ENCODE assay signal across 1 cellular context in the genomic region with DNA sequence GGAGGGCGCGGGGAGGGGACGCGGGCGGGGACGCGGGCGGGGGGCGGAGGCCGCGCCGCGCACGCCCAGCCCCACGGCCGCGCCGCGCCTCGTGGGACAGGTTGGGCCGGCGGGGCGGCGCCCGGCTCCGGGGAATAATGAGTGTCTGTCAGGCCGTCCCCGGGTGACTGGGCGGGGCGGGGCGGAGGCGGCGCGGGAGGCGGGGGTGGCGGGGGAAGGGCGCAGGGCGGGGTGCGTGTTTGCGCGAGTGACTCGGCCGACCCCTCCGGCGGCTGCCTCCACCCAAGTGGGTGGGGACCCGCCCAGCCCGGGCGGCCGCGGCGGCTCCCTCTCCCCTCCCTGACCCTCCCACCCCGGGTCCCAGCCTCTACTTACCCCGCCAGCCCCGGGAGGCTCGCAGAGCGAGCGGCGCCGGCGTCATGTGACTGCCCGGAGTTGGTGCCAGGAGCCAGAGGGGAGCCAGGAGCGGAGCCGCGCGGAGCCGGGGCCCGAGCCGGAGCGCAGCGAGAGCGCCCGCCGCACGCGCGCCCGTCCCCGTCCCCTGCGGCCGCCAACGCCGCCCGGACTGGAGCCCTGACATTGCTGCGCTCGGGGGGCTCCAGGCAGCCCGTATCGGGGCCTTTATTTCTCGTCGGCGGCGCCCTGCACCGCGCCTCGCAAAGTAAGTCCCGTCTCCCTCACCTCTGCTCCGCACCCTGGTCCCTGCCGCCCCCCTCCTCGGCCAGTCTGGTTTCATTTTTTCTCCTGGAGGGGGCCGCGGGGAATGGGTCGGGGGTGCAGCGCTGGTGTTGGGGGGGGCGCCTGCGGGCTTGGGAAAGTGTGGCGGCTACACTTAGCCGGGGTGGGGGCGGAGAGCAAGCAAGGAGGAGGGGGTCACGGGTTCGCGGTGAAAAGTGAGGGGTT.
A peak's percentile ranks its signal among the peaks of the same experiment; 100 is the strongest.
TF ChIP-seq lines count a peak whose summit lies in the region.

A gene (plus strand): TSS at position 399 of the 903 bp plus-strand sequence. CDS start 16,427 bp downstream, outside the sequence.

TF ChIP-seq in HepG2, 621 proteins besides CTCF, POLR2A, EP300 and RAD21 (continued from another document and continues in another):
- TF ChIP-seq, protein P1, sequence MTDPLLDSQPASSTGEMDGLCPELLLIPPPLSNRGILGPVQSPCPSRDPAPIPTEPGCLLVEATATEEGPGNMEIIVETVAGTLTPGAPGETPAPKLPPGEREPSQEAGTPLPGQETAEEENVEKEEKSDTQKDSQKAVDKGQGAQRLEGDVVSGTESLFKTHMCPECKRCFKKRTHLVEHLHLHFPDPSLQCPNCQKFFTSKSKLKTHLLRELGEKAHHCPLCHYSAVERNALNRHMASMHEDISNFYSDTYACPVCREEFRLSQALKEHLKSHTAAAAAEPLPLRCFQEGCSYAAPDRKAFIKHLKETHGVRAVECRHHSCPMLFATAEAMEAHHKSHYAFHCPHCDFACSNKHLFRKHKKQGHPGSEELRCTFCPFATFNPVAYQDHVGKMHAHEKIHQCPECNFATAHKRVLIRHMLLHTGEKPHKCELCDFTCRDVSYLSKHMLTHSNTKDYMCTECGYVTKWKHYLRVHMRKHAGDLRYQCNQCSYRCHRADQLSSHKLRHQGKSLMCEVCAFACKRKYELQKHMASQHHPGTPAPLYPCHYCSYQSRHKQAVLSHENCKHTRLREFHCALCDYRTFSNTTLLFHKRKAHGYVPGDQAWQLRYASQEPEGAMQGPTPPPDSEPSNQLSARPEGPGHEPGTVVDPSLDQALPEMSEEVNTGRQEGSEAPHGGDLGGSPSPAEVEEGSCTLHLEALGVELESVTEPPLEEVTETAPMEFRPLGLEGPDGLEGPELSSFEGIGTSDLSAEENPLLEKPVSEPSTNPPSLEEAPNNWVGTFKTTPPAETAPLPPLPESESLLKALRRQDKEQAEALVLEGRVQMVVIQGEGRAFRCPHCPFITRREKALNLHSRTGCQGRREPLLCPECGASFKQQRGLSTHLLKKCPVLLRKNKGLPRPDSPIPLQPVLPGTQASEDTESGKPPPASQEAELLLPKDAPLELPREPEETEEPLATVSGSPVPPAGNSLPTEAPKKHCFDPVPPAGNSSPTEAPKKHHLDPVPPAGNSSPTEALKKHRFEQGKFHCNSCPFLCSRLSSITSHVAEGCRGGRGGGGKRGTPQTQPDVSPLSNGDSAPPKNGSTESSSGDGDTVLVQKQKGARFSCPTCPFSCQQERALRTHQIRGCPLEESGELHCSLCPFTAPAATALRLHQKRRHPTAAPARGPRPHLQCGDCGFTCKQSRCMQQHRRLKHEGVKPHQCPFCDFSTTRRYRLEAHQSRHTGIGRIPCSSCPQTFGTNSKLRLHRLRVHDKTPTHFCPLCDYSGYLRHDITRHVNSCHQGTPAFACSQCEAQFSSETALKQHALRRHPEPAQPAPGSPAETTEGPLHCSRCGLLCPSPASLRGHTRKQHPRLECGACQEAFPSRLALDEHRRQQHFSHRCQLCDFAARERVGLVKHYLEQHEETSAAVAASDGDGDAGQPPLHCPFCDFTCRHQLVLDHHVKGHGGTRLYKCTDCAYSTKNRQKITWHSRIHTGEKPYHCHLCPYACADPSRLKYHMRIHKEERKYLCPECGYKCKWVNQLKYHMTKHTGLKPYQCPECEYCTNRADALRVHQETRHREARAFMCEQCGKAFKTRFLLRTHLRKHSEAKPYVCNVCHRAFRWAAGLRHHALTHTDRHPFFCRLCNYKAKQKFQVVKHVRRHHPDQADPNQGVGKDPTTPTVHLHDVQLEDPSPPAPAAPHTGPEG (CRISPR knock-in tag; IDR thresholded peaks at IDR 0.05) = 0 out of 2 replicates have a peak, but pooled peaks have one; percentile 46
- peak; percentile 16; the same call in 1 of the 2 replicates for TF ChIP-seq KLF12 (CRISPR knock-in tag; IDR thresholded peaks at IDR 0.05; ENCODE audit: borderline replicate concordance)
- TF ChIP-seq GATAD2A (CRISPR knock-in tag; IDR thresholded peaks at IDR 0.05) = peak; percentile 18; the same call in 1 of the 2 replicates
- TF ChIP-seq SRSF1 (optimal IDR thresholded peaks at IDR 0.05; ENCODE audit: low read depth, low read length) = peak; percentile 26
- TF ChIP-seq NFE2L1 (CRISPR knock-in tag; IDR thresholded peaks at IDR 0.05; ENCODE audit: borderline replicate concordance) = no peak
- peak; percentile 38 for TF ChIP-seq SKI (IDR thresholded peaks at IDR 0.05; ENCODE audit: partially characterized antibody)
- TF ChIP-seq, protein P2, sequence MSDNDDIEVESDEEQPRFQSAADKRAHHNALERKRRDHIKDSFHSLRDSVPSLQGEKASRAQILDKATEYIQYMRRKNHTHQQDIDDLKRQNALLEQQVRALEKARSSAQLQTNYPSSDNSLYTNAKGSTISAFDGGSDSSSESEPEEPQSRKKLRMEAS (IDR thresholded peaks at IDR 0.05) = peak; percentile 44
- no peak for TF ChIP-seq TCF12 (IDR thresholded peaks at IDR 0.05)
- 0 out of 2 replicates have a peak, but pooled peaks have one; percentile 39 for TF ChIP-seq TCF12 (CRISPR knock-in tag; IDR thresholded peaks at IDR 0.05)
- peak; percentile 55 for TF ChIP-seq HNRNPK (IDR thresholded peaks at IDR 0.05; ENCODE audit: low read depth, low read length, poor library complexity, severe bottlenecking)
- TF ChIP-seq, protein P3, sequence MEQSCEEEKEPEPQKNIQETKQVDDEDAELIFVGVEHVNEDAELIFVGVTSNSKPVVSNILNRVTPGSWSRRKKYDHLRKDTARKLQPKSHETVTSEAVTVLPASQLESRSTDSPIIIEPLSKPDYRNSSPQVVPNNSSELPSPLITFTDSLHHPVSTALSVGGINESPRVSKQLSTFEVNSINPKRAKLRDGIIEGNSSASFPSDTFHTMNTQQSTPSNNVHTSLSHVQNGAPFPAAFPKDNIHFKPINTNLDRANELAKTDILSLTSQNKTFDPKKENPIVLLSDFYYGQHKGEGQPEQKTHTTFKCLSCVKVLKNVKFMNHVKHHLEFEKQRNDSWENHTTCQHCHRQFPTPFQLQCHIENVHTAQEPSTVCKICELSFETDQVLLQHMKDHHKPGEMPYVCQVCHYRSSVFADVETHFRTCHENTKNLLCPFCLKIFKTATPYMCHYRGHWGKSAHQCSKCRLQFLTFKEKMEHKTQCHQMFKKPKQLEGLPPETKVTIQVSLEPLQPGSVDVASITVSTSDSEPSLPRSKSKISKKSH (CRISPR knock-in tag; IDR thresholded peaks at IDR 0.05; ENCODE audit: borderline replicate concordance) = no peak
- TF ChIP-seq HNRNPLL (IDR thresholded peaks at IDR 0.05; ENCODE audit: low read depth, low read length, poor library complexity, severe bottlenecking) = peak; percentile 61
- TF ChIP-seq YEATS4 (CRISPR knock-in tag; IDR thresholded peaks at IDR 0.05; ENCODE audit: borderline replicate concordance) = 0 out of 2 replicates have a peak, but pooled peaks have one; percentile 46
- TF ChIP-seq, protein P4, sequence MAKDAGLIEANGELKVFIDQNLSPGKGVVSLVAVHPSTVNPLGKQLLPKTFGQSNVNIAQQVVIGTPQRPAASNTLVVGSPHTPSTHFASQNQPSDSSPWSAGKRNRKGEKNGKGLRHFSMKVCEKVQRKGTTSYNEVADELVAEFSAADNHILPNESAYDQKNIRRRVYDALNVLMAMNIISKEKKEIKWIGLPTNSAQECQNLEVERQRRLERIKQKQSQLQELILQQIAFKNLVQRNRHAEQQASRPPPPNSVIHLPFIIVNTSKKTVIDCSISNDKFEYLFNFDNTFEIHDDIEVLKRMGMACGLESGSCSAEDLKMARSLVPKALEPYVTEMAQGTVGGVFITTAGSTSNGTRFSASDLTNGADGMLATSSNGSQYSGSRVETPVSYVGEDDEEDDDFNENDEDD (CRISPR knock-in tag; IDR thresholded peaks at IDR 0.05; ENCODE audit: borderline replicate concordance) = 0 out of 2 replicates have a peak, but pooled peaks have one; percentile 21
- TF ChIP-seq, protein P5, sequence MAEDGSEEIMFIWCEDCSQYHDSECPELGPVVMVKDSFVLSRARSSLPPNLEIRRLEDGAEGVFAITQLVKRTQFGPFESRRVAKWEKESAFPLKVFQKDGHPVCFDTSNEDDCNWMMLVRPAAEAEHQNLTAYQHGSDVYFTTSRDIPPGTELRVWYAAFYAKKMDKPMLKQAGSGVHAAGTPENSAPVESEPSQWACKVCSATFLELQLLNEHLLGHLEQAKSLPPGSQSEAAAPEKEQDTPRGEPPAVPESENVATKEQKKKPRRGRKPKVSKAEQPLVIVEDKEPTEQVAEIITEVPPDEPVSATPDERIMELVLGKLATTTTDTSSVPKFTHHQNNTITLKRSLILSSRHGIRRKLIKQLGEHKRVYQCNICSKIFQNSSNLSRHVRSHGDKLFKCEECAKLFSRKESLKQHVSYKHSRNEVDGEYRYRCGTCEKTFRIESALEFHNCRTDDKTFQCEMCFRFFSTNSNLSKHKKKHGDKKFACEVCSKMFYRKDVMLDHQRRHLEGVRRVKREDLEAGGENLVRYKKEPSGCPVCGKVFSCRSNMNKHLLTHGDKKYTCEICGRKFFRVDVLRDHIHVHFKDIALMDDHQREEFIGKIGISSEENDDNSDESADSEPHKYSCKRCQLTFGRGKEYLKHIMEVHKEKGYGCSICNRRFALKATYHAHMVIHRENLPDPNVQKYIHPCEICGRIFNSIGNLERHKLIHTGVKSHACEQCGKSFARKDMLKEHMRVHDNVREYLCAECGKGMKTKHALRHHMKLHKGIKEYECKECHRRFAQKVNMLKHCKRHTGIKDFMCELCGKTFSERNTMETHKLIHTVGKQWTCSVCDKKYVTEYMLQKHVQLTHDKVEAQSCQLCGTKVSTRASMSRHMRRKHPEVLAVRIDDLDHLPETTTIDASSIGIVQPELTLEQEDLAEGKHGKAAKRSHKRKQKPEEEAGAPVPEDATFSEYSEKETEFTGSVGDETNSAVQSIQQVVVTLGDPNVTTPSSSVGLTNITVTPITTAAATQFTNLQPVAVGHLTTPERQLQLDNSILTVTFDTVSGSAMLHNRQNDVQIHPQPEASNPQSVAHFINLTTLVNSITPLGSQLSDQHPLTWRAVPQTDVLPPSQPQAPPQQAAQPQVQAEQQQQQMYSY (CRISPR knock-in tag; IDR thresholded peaks at IDR 0.05) = 0 out of 2 replicates have a peak, but pooled peaks have one; percentile 65
- no peak for TF ChIP-seq GFI1 (CRISPR knock-in tag; IDR thresholded peaks at IDR 0.05; ENCODE audit: borderline replicate concordance)
- TF ChIP-seq ZNF768 (CRISPR knock-in tag; IDR thresholded peaks at IDR 0.05) = 0 out of 2 replicates have a peak, but pooled peaks have one; percentile 6
- TF ChIP-seq, protein P6, sequence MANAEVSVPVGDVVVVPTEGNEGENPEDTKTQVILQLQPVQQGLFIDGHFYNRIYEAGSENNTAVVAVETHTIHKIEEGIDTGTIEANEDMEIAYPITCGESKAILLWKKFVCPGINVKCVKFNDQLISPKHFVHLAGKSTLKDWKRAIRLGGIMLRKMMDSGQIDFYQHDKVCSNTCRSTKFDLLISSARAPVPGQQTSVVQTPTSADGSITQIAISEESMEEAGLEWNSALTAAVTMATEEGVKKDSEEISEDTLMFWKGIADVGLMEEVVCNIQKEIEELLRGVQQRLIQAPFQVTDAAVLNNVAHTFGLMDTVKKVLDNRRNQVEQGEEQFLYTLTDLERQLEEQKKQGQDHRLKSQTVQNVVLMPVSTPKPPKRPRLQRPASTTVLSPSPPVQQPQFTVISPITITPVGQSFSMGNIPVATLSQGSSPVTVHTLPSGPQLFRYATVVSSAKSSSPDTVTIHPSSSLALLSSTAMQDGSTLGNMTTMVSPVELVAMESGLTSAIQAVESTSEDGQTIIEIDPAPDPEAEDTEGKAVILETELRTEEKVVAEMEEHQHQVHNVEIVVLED (CRISPR knock-in tag; IDR thresholded peaks at IDR 0.05; ENCODE audit: borderline replicate concordance) = no peak
- 0 out of 2 replicates have a peak, but pooled peaks have one; percentile 47 for TF ChIP-seq TARDBP (CRISPR knock-in tag; IDR thresholded peaks at IDR 0.05)
- peak; percentile 29; the same call in 1 of the 2 replicates for TF ChIP-seq ZFY (CRISPR knock-in tag; IDR thresholded peaks at IDR 0.05)
- TF ChIP-seq, protein P7, sequence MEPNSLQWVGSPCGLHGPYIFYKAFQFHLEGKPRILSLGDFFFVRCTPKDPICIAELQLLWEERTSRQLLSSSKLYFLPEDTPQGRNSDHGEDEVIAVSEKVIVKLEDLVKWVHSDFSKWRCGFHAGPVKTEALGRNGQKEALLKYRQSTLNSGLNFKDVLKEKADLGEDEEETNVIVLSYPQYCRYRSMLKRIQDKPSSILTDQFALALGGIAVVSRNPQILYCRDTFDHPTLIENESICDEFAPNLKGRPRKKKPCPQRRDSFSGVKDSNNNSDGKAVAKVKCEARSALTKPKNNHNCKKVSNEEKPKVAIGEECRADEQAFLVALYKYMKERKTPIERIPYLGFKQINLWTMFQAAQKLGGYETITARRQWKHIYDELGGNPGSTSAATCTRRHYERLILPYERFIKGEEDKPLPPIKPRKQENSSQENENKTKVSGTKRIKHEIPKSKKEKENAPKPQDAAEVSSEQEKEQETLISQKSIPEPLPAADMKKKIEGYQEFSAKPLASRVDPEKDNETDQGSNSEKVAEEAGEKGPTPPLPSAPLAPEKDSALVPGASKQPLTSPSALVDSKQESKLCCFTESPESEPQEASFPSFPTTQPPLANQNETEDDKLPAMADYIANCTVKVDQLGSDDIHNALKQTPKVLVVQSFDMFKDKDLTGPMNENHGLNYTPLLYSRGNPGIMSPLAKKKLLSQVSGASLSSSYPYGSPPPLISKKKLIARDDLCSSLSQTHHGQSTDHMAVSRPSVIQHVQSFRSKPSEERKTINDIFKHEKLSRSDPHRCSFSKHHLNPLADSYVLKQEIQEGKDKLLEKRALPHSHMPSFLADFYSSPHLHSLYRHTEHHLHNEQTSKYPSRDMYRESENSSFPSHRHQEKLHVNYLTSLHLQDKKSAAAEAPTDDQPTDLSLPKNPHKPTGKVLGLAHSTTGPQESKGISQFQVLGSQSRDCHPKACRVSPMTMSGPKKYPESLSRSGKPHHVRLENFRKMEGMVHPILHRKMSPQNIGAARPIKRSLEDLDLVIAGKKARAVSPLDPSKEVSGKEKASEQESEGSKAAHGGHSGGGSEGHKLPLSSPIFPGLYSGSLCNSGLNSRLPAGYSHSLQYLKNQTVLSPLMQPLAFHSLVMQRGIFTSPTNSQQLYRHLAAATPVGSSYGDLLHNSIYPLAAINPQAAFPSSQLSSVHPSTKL (CRISPR knock-in tag; IDR thresholded peaks at IDR 0.05) = peak; percentile 34; the same call in 1 of the 2 replicates
- TF ChIP-seq, protein P8, sequence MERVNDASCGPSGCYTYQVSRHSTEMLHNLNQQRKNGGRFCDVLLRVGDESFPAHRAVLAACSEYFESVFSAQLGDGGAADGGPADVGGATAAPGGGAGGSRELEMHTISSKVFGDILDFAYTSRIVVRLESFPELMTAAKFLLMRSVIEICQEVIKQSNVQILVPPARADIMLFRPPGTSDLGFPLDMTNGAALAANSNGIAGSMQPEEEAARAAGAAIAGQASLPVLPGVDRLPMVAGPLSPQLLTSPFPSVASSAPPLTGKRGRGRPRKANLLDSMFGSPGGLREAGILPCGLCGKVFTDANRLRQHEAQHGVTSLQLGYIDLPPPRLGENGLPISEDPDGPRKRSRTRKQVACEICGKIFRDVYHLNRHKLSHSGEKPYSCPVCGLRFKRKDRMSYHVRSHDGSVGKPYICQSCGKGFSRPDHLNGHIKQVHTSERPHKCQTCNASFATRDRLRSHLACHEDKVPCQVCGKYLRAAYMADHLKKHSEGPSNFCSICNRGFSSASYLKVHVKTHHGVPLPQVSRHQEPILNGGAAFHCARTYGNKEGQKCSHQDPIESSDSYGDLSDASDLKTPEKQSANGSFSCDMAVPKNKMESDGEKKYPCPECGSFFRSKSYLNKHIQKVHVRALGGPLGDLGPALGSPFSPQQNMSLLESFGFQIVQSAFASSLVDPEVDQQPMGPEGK (CRISPR knock-in tag; IDR thresholded peaks at IDR 0.05) = peak; percentile 50; the same call in 1 of the 2 replicates
- TF ChIP-seq ZNF160 (CRISPR knock-in tag; IDR thresholded peaks at IDR 0.05) = no peak
- TF ChIP-seq, protein P9, sequence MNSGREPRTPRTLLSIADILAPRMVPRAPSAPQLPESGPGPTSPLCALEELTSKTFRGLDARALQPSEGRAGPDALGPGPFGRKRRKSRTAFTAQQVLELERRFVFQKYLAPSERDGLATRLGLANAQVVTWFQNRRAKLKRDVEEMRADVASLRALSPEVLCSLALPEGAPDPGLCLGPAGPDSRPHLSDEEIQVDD (CRISPR knock-in tag; IDR thresholded peaks at IDR 0.05; ENCODE audit: borderline replicate concordance) = no peak
- TF ChIP-seq HOXA7 (CRISPR knock-in tag; IDR thresholded peaks at IDR 0.05) = no peak
- TF ChIP-seq RBM22 (optimal IDR thresholded peaks at IDR 0.05; ENCODE audit: low read length) = no peak
- TF ChIP-seq PCBP1 (IDR thresholded peaks at IDR 0.05; ENCODE audit: borderline replicate concordance, low read depth, low read length) = 0 out of 2 replicates have a peak, but pooled peaks have one; percentile 11
